ENCODE assay signal across 8 cellular contexts in the genomic region with DNA sequence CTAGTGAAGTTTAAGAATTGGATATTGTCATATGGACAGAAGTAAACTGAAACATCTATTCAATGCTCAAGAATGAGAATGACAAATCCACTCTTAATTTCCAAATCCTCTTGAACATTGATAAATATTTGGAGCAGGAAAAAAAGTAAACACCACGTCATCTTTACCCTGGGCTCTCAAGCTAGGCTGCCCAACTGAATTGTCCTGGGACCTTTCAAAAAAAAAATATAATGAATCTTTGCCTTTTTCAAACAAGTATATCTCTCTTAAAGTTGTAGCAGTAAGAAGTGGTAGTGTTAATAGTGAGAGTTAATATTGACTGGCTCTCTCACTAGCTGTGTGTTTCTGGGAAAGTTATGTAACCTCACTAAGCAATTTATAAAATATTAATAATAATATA.
"Had no signal": no experiment of that assay in that cellular context is flagged by ENCODE, and none has a peak within 500 bp of the region (broad histone marks: within the 10 kb centered on the region; RNA-seq: fewer than 3 reads in every experiment).

No MANE protein-coding gene starts in this region.

- ATAC-seq: HepG2, K562 had no signal

- H3K27ac ChIP-seq: HL-60, KMS-11 had no signal

- FAIRE-seq: HepG2, HTR-8/SVneo, K562 had no signal

- H3K4me3 ChIP-seq: K562 had no signal

- DNase-seq: IMR-90, KBM-7, KG1 had no signal
